Comparison of ENCODE assay signal across 8 cellular contexts in genomic region chr22:39311592-39312400, GRCh38. TPM values are rescaled to one million over a fixed set of nuclear protein-coding genes. Genes with fewer than 3 reads are reported as not detected.
A peak's percentile ranks its signal among the peaks of the same experiment; 100 is the strongest.
DNase-seq lines count a peak whose midpoint lies in the region; ATAC-seq, FAIRE-seq and TF ChIP-seq lines count a peak whose summit lies in the region.

No MANE protein-coding gene starts in this region.

- no peak overlapping the region for H2BK15ac ChIP-seq in H1 (ENCODE audit: low read length)

- H3K14ac ChIP-seq in H1 (ENCODE audit: insufficient read length), result no peak overlapping the region

- H4K91ac ChIP-seq in H1 (replicated peaks; ENCODE audit: insufficient read length, low read length), result no peak overlapping the region

- peak overlapping the region; percentile 10 for H3K4ac ChIP-seq in H1 (replicated peaks; ENCODE audit: insufficient read length, low read depth, low read length)

- no peak overlapping the region for H3K18ac ChIP-seq in H1 (ENCODE audit: extremely low read depth, low read length)

- no peak overlapping the region for H4K5ac ChIP-seq in H1 (ENCODE audit: insufficient read length, low read depth, low read length)

- POLR2A ChIA-PET in PC-9 (lab: Charles Lee; ENCODE audit: unreplicated experiment) (interaction anchor here (0.6 to 1.0 kb wide), 10 partner anchors 9 to 1198 kb away, joined by 3 to 16 read pairs (median 5); no protein-coding TSS in a partner anchor), H1 (lab: Charles Lee; ENCODE audit: partially characterized antibody) (interaction anchor here (0.8 to 37.3 kb wide), 53 partner anchors 5 to 599 kb away, joined by 3 to 692 read pairs (median 4); partner anchors contain the start of genes ATF4, PDGFB, RPL3 and SYNGR1)

- H3K9me3 ChIP-seq in PC-9 (ENCODE audit: insufficient read depth, low read depth) (no peaks in the 10 kb centered on the region), H1 (ENCODE audit: insufficient read depth in 2 of 2, low read depth in 1 of 2, low read length in 1 of 2) (no peaks in the 10 kb centered on the region)

- no peak for FAIRE-seq in H1 (lab: Jason Lieb, UNC)

- TF ChIP-seq POLR2A in H1 (IDR thresholded peaks at IDR 0.05; ENCODE audit: control extremely low read depth in 1 of 2, low read depth in 2 of 2, low read length in 2 of 2), result peak; percentile 35 to 62; a peak in 2 of 3 replicates

- ATAC-seq in HG02884 (IDR thresholded peaks at IDR 0.05; ENCODE audit: unreplicated experiment), result no peak

- no peak overlapping the region for H2AK5ac ChIP-seq in H1 (ENCODE audit: low read depth, low read length)

- no peaks in the 10 kb centered on the region for H3K23me2 ChIP-seq in H1 (ENCODE audit: low read depth, low read length)

- H4K8ac ChIP-seq in H1 (ENCODE audit: extremely low read depth, insufficient read depth, low read length), result no peak overlapping the region

- 77% methylated on average over 18 of the region's 19 CpGs; no CpG with 5 or more reads in 1 of the 2 experiments for WGBS in H1 (ENCODE audit: extremely low coverage in 1 of 2, insufficient coverage in 1 of 2, insufficient read length in 1 of 2, insufficient replicate concordance in 2 of 2, low coverage in 1 of 2, low lambda C conversion rate in 2 of 2, missing lambda C conversion rate in 1 of 2), 2 experiments

- DNase-seq in ELF-1 (ENCODE audit: low read depth, low spot score), result peak; percentile 74
- DNase-seq in PC-9, result peak in 1 of 2 experiments; percentile 52
- DNase-seq in H1 (ENCODE audit: low read depth in 1 of 2, low spot score in 2 of 2), result peak in 1 of 2 experiments; percentile 76
- no peak for DNase-seq in GM10266 (ENCODE audit: extremely low spot score)
- no peak for DNase-seq in NCI-H187 treated with DMSO at 0.1 percent for 48 hours (lab: John Stamatoyannopoulos, UW)
- DNase-seq in NCI-H345 (lab: John Stamatoyannopoulos, UW), result no peak

- no peak overlapping the region for H2BK12ac ChIP-seq in H1 (ENCODE audit: low read depth, low read length)

- peaks cover 3% of the 10 kb centered on the region for H3K79me1 ChIP-seq in H1 (ENCODE audit: low read depth, low read length)

- BruUV-seq in PC-9 (replicated peaks; lab: Mats Ljungman, UMichigan), result no TSS peak

- no peak for TF ChIP-seq RAD21 in H1 (IDR thresholded peaks at IDR 0.05 in 1 of 2, conservative IDR thresholded peaks at IDR 0.05 in 1 of 2; ENCODE audit: low read depth in 2 of 2, low read length in 2 of 2)

- H3K4me1 ChIP-seq in PC-9 (replicated peaks; ENCODE audit: insufficient read depth) (peaks cover 65% of the 10 kb centered on the region), H1 (replicated peaks in 1 of 4; ENCODE audit: control insufficient read depth in 3 of 4, insufficient read depth in 4 of 4, low read length in 3 of 4) (peaks cover 0 to 27% (median 14%) of the 10 kb centered on the region in 4 experiments; a peak in 5 of 7 replicates)

- no peak overlapping the region for H3K23ac ChIP-seq in H1 (ENCODE audit: insufficient read length)

- TF ChIP-seq CTCF in 22Rv1 (IDR thresholded peaks at IDR 0.05), result no peak
- TF ChIP-seq CTCF in PC-9 (conservative IDR thresholded peaks at IDR 0.05), result no peak
- no peak for TF ChIP-seq CTCF in H1 (IDR thresholded peaks at IDR 0.05; ENCODE audit: control extremely low read depth in 1 of 3, insufficient read depth in 1 of 3, low read depth in 1 of 3, low read length in 3 of 3)
- no peak for TF ChIP-seq CTCF in GM10266 (IDR thresholded peaks at IDR 0.05; ENCODE audit: control insufficient read depth, insufficient read depth, low read depth, missing control alignments)

- H2AFZ ChIP-seq in PC-9 (no peak overlapping the region), H1 (ENCODE audit: low read length) (no peak overlapping the region)

- H3K79me2 ChIP-seq in PC-9 (ENCODE audit: low read depth) (peaks cover 37% of the 10 kb centered on the region), H1 (ENCODE audit: control insufficient read depth in 1 of 2, insufficient read depth in 2 of 2, low read length in 2 of 2) (peaks cover 0 to 16% of the 10 kb centered on the region in 2 experiments; a peak in 2 of 4 replicates)

- peak overlapping the region in 2 of 4 experiments; percentile 8 to 19; a peak in 1 of 7 replicates for H3K9ac ChIP-seq in H1 (replicated peaks in 1 of 4; ENCODE audit: extremely low read depth in 1 of 4, low read depth in 3 of 4, low read length in 3 of 4)

- H3K27ac ChIP-seq in 22Rv1 (peak overlapping the region; percentile 70), PC-9 (peak overlapping the region; percentile 24), H1 (ENCODE audit: low read depth, low read length) (peak overlapping the region; percentile 61; the same call in 1 of the 2 replicates)

- no peak overlapping the region for H3K56ac ChIP-seq in H1 (replicated peaks; ENCODE audit: insufficient read length, low read depth, low read length)

- no peak for TF ChIP-seq EP300 in H1 (IDR thresholded peaks at IDR 0.05; ENCODE audit: borderline replicate concordance in 1 of 2, low read depth in 2 of 2, low read length in 2 of 2)

- H3F3A ChIP-seq in PC-9 (ENCODE audit: insufficient read depth, low read depth), result peaks cover 94% of the 10 kb centered on the region

- H3K4me3 ChIP-seq in PC-9 (no peak overlapping the region), H1 (ENCODE audit: extremely low read depth in 1 of 4, insufficient read depth in 2 of 4, low read depth in 3 of 4, low read length in 4 of 4) (no peak overlapping the region)

- H3K27me3 ChIP-seq in PC-9 (ENCODE audit: insufficient read depth, low read depth) (no peaks in the 10 kb centered on the region), H1 (replicated peaks in 1 of 4; ENCODE audit: control insufficient read depth in 3 of 4, extremely low read depth in 1 of 4, insufficient read depth in 3 of 4, low read length in 3 of 4) (no peaks in the 10 kb centered on the region)

- H4K20me1 ChIP-seq in PC-9 (ENCODE audit: insufficient read depth), result peaks cover 54% of the 10 kb centered on the region
- peaks cover 30 to 38% of the 10 kb centered on the region in 2 experiments for H4K20me1 ChIP-seq in H1 (replicated peaks in 1 of 2; ENCODE audit: control insufficient read depth in 1 of 2, insufficient read depth in 2 of 2, low read length in 2 of 2)

- CTCF ChIA-PET in PC-9 (lab: Charles Lee), result interaction anchor here (0.5 to 1.4 kb wide), 17 partner anchors 14 to 557 kb away, joined by 3 to 8 read pairs (median 4); partner anchors contain the start of gene MIEF1
- CTCF ChIA-PET in H1 (lab: Charles Lee; ENCODE audit: partially characterized antibody), result interaction anchor here (0.6 to 4.7 kb wide), 48 partner anchors 7 to 543 kb away, joined by 3 to 55 read pairs (median 4); partner anchors contain the start of genes PDGFB, RPL3, SYNGR1 and TAB1

- H2BK20ac ChIP-seq in H1 (ENCODE audit: low read length), result no peak overlapping the region

- H3K9me2 ChIP-seq in PC-9 (ENCODE audit: insufficient read depth), result no peaks in the 10 kb centered on the region

- no peak overlapping the region for H3K4me2 ChIP-seq in PC-9
- 0 out of 4 replicates have a peak overlapping the region, but pooled peaks of 1 of the 2 experiments have one; percentile 15 for H3K4me2 ChIP-seq in H1 (ENCODE audit: insufficient read depth in 1 of 2, low read depth in 2 of 2, low read length in 2 of 2)

- H2BK120ac ChIP-seq in H1 (replicated peaks; ENCODE audit: low read depth, low read length), result no peak overlapping the region

- H3K36me3 ChIP-seq in PC-9 (ENCODE audit: low read depth) (peaks cover 48% of the 10 kb centered on the region), H1 (ENCODE audit: control insufficient read depth in 2 of 4, insufficient read depth in 4 of 4, low read length in 3 of 4) (peaks cover 41 to 54% (median 48%) of the 10 kb centered on the region in 4 experiments)

- intact Hi-C loops in PC-9 (cut with micrococcal nuclease; ENCODE audit: unreplicated experiment), result loop anchor here (1.0 kb wide), 3 partner anchors 28 to 140 kb away; no protein-coding TSS in a partner anchor

- peak overlapping the region; percentile 41 for H2BK5ac ChIP-seq in H1 (ENCODE audit: low read depth, low read length)

TF ChIP-seq in H1, 55 proteins besides CTCF, POLR2A, EP300 and RAD21 (continues in another document):
- TF ChIP-seq TCF12 (IDR thresholded peaks at IDR 0.05; ENCODE audit: low read depth, low read length) (no peak), CREB1 (IDR thresholded peaks at IDR 0.05) (0 out of 2 replicates have a peak, but pooled peaks have one; percentile 19)

RNA-seq across cellular contexts. Expression of gene RPL3, which starts 7.6 kb away (rescaled TPM):
- total RNA-seq in PC-9 (2021), result 1,699 and 2,252 TPM in 2 replicates
- 2,801 and 2,865 TPM in 2 replicates for total RNA-seq in H1 (2021; fragmentation: NEBNext Ultra II Directional; extraction: Animal tissue kit (Norgen Biotek cat#: 25700))
- 5,362 and 5,466 TPM in 2 replicates for polyA plus RNA-seq in H1 (2011; rRNA removed)
- polyA plus RNA-seq in H1 (2011; cell fraction: cytosol; rRNA removed), result 8,556 TPM
- polyA plus RNA-seq in H1 (2011; cell fraction: nucleus; rRNA removed), result 6,792 TPM
- polyA plus RNA-seq in H1 (2012, experiment 1 of 2), result 3,449 to 5,365 TPM (median 4,851 TPM) in 4 replicates
- 2,078 TPM for polyA plus RNA-seq in H1 (2012, experiment 2 of 2)
- polyA plus RNA-seq in H1 (2013, experiment 1 of 2), result 2,295 TPM
- polyA plus RNA-seq in H1 (2013, experiment 2 of 2), result 2,292 TPM
- 1,769 and 1,871 TPM in 2 replicates for polyA minus RNA-seq in H1 (2011; rRNA and poly(A)+ RNA removed)
- polyA minus RNA-seq in H1 (2011; cell fraction: cytosol; rRNA and poly(A)+ RNA removed), result 1,662 TPM
- 2,188 TPM for polyA minus RNA-seq in H1 (2011; cell fraction: nucleus; rRNA and poly(A)+ RNA removed)

RNA-seq across cellular contexts. Expression of gene SYNGR1, which starts 38.0 kb away (rescaled TPM):
- total RNA-seq in PC-9 (2021), result 12.0 and 19.1 TPM in 2 replicates
- total RNA-seq in H1 (2021; fragmentation: NEBNext Ultra II Directional; extraction: Animal tissue kit (Norgen Biotek cat#: 25700)), result 32.5 and 32.7 TPM in 2 replicates
- polyA plus RNA-seq in H1 (2011; rRNA removed), result 84.7 and 98.9 TPM in 2 replicates
- polyA plus RNA-seq in H1 (2011; cell fraction: cytosol; rRNA removed), result 86.1 TPM
- 107 TPM for polyA plus RNA-seq in H1 (2011; cell fraction: nucleus; rRNA removed)
- 22.3 to 55.2 TPM (median 50.2 TPM) in 4 replicates for polyA plus RNA-seq in H1 (2012, experiment 1 of 2)
- polyA plus RNA-seq in H1 (2012, experiment 2 of 2), result 31.1 TPM
- polyA plus RNA-seq in H1 (2013, experiment 1 of 2), result 31.4 TPM
- 34.9 TPM for polyA plus RNA-seq in H1 (2013, experiment 2 of 2)
- 21.3 and 25.3 TPM in 2 replicates for polyA minus RNA-seq in H1 (2011; rRNA and poly(A)+ RNA removed)
- polyA minus RNA-seq in H1 (2011; cell fraction: cytosol; rRNA and poly(A)+ RNA removed), result 23.3 TPM
- 25.3 TPM for polyA minus RNA-seq in H1 (2011; cell fraction: nucleus; rRNA and poly(A)+ RNA removed)
